ENCODE assay signal across 26 cellular contexts in genomic region chr14:70008457-70008856, GRCh38.
DNase-seq lines count a peak whose midpoint lies in the region; ATAC-seq and TF ChIP-seq lines count a peak whose summit lies in the region.
"Had no signal": no experiment of that assay in that cellular context is flagged by ENCODE, and none has a peak within 500 bp of the region (broad histone marks: within the 10 kb centered on the region; RNA-seq: fewer than 3 reads in every experiment).

No MANE protein-coding gene starts in this region.

- no peak for ATAC-seq in lower lobe of right lung
- ATAC-seq: activated CD4-positive, alpha-beta T cell treated with anti-CD3 and anti-CD28 coated beads for 36 hours; esophagus mucosa; gastroesophageal sphincter; left ventricle myocardium superior; T-cell had no signal

- DNase-seq in NCI-H1417 (lab: John Stamatoyannopoulos, UW) (peak in 2 of 3 experiments; percentile 52 to 64), epithelial cell of prostate (ENCODE audit: low read depth, low spot score) (no peak), osteocyte (ENCODE audit: extremely low spot score, unreplicated experiment) (no peak), pons (ENCODE audit: low spot score) (no peak), NCI-H345 treated with DMSO at 0.1 percent for 48 hours (lab: John Stamatoyannopoulos, UW; ENCODE audit: unreplicated experiment) (no peak), foreskin fibroblast (no peak), lower lobe of right lung (no peak)
- DNase-seq: activated CD4-positive, alpha-beta T cell treated with anti-CD3 and anti-CD28 coated beads for 36 hours; activated naive CD4-positive, alpha-beta T cell treated with Interleukin-2 at 50 U/mL for 16 hours; activated T-cell treated with anti-CD3 and anti-CD28 coated beads, Interleukin-2, amount 50 U/mL, for 1 hour; adrenal gland; C1 segment of cervical spinal cord; Calu3; effector memory CD4-positive, alpha-beta T cell; HCEC 1CT; left ventricle myocardium superior; NCI-H446 treated with DMSO at 0.1 percent for 48 hours; Peyer's patch; stimulated activated CD4-positive, alpha-beta T cell treated with anti-CD3 and anti-CD28 coated beads, Interleukin-2, amount 100 ng/mL, for 24 hours; T-cell had no signal

- no peaks in the 10 kb centered on the region for H3K36me3 Mint-ChIP-seq in osteocyte (ENCODE audit: unreplicated experiment)
- H3K36me3 Mint-ChIP-seq: T-cell had no signal

- H3K27ac ChIP-seq in DOHH2 (ENCODE audit: low read depth, low read length) (no peak overlapping the region), epithelial cell of prostate (peak overlapping the region; percentile 46), lower lobe of right lung (no peak overlapping the region)
- H3K27ac ChIP-seq: adrenal gland, Peyer's patch, SJSA1, skin epidermis, suprapubic skin had no signal

- H3K9me3 ChIP-seq in DOHH2 (ENCODE audit: control insufficient read depth, insufficient read depth, low read length) = no peaks in the 10 kb centered on the region
- H3K9me3 ChIP-seq in lower lobe of right lung = no peaks in the 10 kb centered on the region
- H3K9me3 ChIP-seq: adrenal gland, gastroesophageal sphincter, Peyer's patch, SJSA1, suprapubic skin had no signal

- no peak for TF ChIP-seq CTCF in DOHH2 (IDR thresholded peaks at IDR 0.05; ENCODE audit: low read depth, low read length, poor library complexity, severe bottlenecking)
- no peak for TF ChIP-seq CTCF in osteocyte (IDR thresholded peaks at IDR 0.05)
- no peak for TF ChIP-seq CTCF in foreskin fibroblast (IDR thresholded peaks at IDR 0.05; ENCODE audit: low read depth, low read length)
- TF ChIP-seq CTCF in lower lobe of right lung (IDR thresholded peaks at IDR 0.05) = no peak

- no peaks in the 10 kb centered on the region for H4K20me1 ChIP-seq in DOHH2 (ENCODE audit: control insufficient read depth, insufficient read depth, low read depth, low read length)

- no peaks in the 10 kb centered on the region for H3K27me3 Mint-ChIP-seq in osteocyte (ENCODE audit: unreplicated experiment)

- intact Hi-C loops in lower lobe of right lung (cut with DNase I) = no loop called here

- H3K4me3 Mint-ChIP-seq in osteocyte (ENCODE audit: unreplicated experiment) = no peak overlapping the region
- H3K4me3 Mint-ChIP-seq: activated CD4-positive, alpha-beta T cell treated with anti-CD3 and anti-CD28 coated beads for 36 hours; T-cell had no signal

- no peaks in the 10 kb centered on the region for H3F3A ChIP-seq in DOHH2 (ENCODE audit: control insufficient read depth, insufficient read depth)

- H3K4me2 ChIP-seq in DOHH2 (ENCODE audit: low read length) = peak overlapping the region; percentile 32; the same call in 1 of the 2 replicates

- no peaks in the 10 kb centered on the region for H3K9me2 ChIP-seq in DOHH2 (replicated peaks; ENCODE audit: control insufficient read depth, low read length)

- H3K4me3 ChIP-seq in DOHH2 (ENCODE audit: low read length) (no peak overlapping the region), foreskin fibroblast (ENCODE audit: low read depth in 1 of 2, low read length in 2 of 2) (no peak overlapping the region), lower lobe of right lung (no peak overlapping the region)
- H3K4me3 ChIP-seq: adrenal gland, gastroesophageal sphincter, Peyer's patch, SJSA1, skin epidermis, suprapubic skin had no signal

- no peaks in the 10 kb centered on the region for H3K79me2 ChIP-seq in DOHH2 (ENCODE audit: control insufficient read depth, low read length)

- peaks cover 12% of the 10 kb centered on the region for H3K4me1 ChIP-seq in DOHH2 (ENCODE audit: control insufficient read depth, low read length)
- no peaks in the 10 kb centered on the region for H3K4me1 ChIP-seq in lower lobe of right lung
- H3K4me1 ChIP-seq: Peyer's patch, SJSA1 had no signal

- no peaks in the 10 kb centered on the region for H3K4me1 Mint-ChIP-seq in osteocyte (ENCODE audit: unreplicated experiment)
- H3K4me1 Mint-ChIP-seq: activated CD4-positive, alpha-beta T cell treated with anti-CD3 and anti-CD28 coated beads for 36 hours; T-cell had no signal

- H3K27me3 ChIP-seq in DOHH2 (ENCODE audit: control insufficient read depth, low read length) = 0 out of 2 replicates have a peak, but pooled peaks cover 5% of the 10 kb centered on the region
- H3K27me3 ChIP-seq in lower lobe of right lung (ENCODE audit: low read depth) = peaks cover 6% of the 10 kb centered on the region
- H3K27me3 ChIP-seq: adrenal gland, gastroesophageal sphincter, Peyer's patch, SJSA1, suprapubic skin had no signal

- H3K36me3 ChIP-seq in DOHH2 (ENCODE audit: control insufficient read depth, low read length) (no peaks in the 10 kb centered on the region), lower lobe of right lung (no peaks in the 10 kb centered on the region)
- H3K36me3 ChIP-seq: adrenal gland, gastroesophageal sphincter, Peyer's patch, SJSA1, suprapubic skin had no signal

- H3K27ac Mint-ChIP-seq in osteocyte (ENCODE audit: unreplicated experiment) = peak overlapping the region; percentile 6
- H3K27ac Mint-ChIP-seq: activated CD4-positive, alpha-beta T cell treated with anti-CD3 and anti-CD28 coated beads for 36 hours; T-cell had no signal

- no peaks in the 10 kb centered on the region for H3K9me3 Mint-ChIP-seq in osteocyte (ENCODE audit: unreplicated experiment)
- H3K9me3 Mint-ChIP-seq: T-cell had no signal

Comparison
In these comparisons a context has a peak if more than half of its experiments do, and no peak if none do; other contexts are left out.
1. DNase-seq: peak in NCI-H1417 (2 of 3); none in epithelial cell of prostate (single experiment), osteocyte (single experiment), pons (single experiment), NCI-H345 treated with DMSO at 0.1 percent for 48 hours (single experiment), foreskin fibroblast (0 of 2) and lower lobe of right lung (single experiment).